30 cellular contexts compared by ENCODE assay signal in genomic region chr13:80314711-80315505, GRCh38. TPM values are rescaled to one million over a fixed set of nuclear protein-coding genes. Genes with fewer than 3 reads are reported as not detected.
"Had no signal": no experiment of that assay in that cellular context is flagged by ENCODE, and none has a peak within 500 bp of the region (broad histone marks: within the 10 kb centered on the region; RNA-seq: fewer than 3 reads in every experiment).

No MANE protein-coding gene starts in this region.

- H3K27ac Mint-ChIP-seq: activated CD4-positive, alpha-beta memory T cell treated with anti-CD3 and anti-CD28 coated beads for 36 hours; activated CD4-positive, alpha-beta T cell treated with anti-CD3 and anti-CD28 coated beads, Interleukin-2, amount 10 ng/mL, durations not matched to agents 7 days and 5 days; activated naive CD4-positive, alpha-beta T cell treated with anti-CD3 and anti-CD28 coated beads for 36 hours; activated naive CD8-positive, alpha-beta T cell; activated T-helper 17 cell treated with anti-CD3 and anti-CD28 coated beads, Interleukin-2, amount 50 U/mL, for 72 hours; T-cell had no signal

- H3K9me3 ChIP-seq: MG63 had no signal

- H3K27ac ChIP-seq: brain microvascular endothelial cell, cardiac muscle cell, SK-N-MC, VCaP had no signal

- H3K9me3 Mint-ChIP-seq: activated CD4-positive, alpha-beta memory T cell treated with anti-CD3 and anti-CD28 coated beads for 36 hours; activated CD4-positive, alpha-beta T cell treated with anti-CD3 and anti-CD28 coated beads, Interleukin-2, amount 10 ng/mL, durations not matched to agents 7 days and 5 days; activated naive CD4-positive, alpha-beta T cell treated with anti-CD3 and anti-CD28 coated beads for 36 hours; activated T-helper 17 cell treated with anti-CD3 and anti-CD28 coated beads, Interleukin-2, amount 50 U/mL, for 72 hours had no signal

- H3K27me3 ChIP-seq: brain microvascular endothelial cell, cardiac muscle cell, MG63 had no signal

- H3K36me3 Mint-ChIP-seq: activated CD4-positive, alpha-beta memory T cell treated with anti-CD3 and anti-CD28 coated beads for 36 hours; activated naive CD8-positive, alpha-beta T cell; T-cell had no signal

- FAIRE-seq: astrocyte, TTC549 had no signal

- H3K4me3 ChIP-seq: cardiac muscle cell, MG63, SK-N-MC had no signal

- DNase-seq: activated CD4-positive, alpha-beta memory T cell treated with anti-CD3 and anti-CD28 coated beads for 36 hours; activated CD4-positive, alpha-beta T cell treated with anti-CD3 and anti-CD28 coated beads, Interleukin-2, amount 10 ng/mL, durations not matched to agents 7 days and 5 days; activated CD4-positive, CD25-positive, alpha-beta regulatory T cell; activated CD8-positive, alpha-beta memory T cell treated with anti-CD3 and anti-CD28 coated beads for 24 hours; activated gamma-delta T cell; activated naive CD4-positive, alpha-beta T cell treated with anti-CD3 and anti-CD28 coated beads for 36 hours; activated T-cell treated with anti-CD3 and anti-CD28 coated beads for 4 hours; activated T-cell treated with anti-CD3 and anti-CD28 coated beads, Interleukin-2, amount 50 U/mL, for 48 hours; amygdala; brain microvascular endothelial cell; MG63; NCI-H146; NCI-H187 treated with DMSO at 0.1 percent for 48 hours; NCI-H2081 treated with DMSO at 0.1 percent for 48 hours; NCI-H2171 treated with DMSO at 0.1 percent for 48 hours; NCI-H226; NCI-H526; NCI-H774; RPMI8226; T-cell; T-helper 2 cell; T1000 had no signal

- H3K27me3 Mint-ChIP-seq: activated CD4-positive, alpha-beta memory T cell treated with anti-CD3 and anti-CD28 coated beads for 36 hours; activated CD4-positive, alpha-beta T cell treated with anti-CD3 and anti-CD28 coated beads, Interleukin-2, amount 10 ng/mL, durations not matched to agents 7 days and 5 days; activated naive CD8-positive, alpha-beta T cell; activated T-helper 17 cell treated with anti-CD3 and anti-CD28 coated beads, Interleukin-2, amount 50 U/mL, for 72 hours had no signal

- H3K4me3 Mint-ChIP-seq: activated CD4-positive, alpha-beta memory T cell treated with anti-CD3 and anti-CD28 coated beads for 36 hours; activated CD4-positive, alpha-beta T cell treated with anti-CD3 and anti-CD28 coated beads, Interleukin-2, amount 10 ng/mL, durations not matched to agents 7 days and 5 days; activated naive CD4-positive, alpha-beta T cell treated with anti-CD3 and anti-CD28 coated beads for 36 hours; activated naive CD8-positive, alpha-beta T cell; activated T-helper 17 cell treated with anti-CD3 and anti-CD28 coated beads, Interleukin-2, amount 50 U/mL, for 72 hours; T-cell had no signal

- ATAC-seq: activated T-helper 17 cell treated with anti-CD3 and anti-CD28 coated beads, Interleukin-2, amount 50 U/mL, for 72 hours; Right ventricle myocardium inferior; T-cell had no signal

- H3K4me1 Mint-ChIP-seq: activated CD4-positive, alpha-beta T cell treated with anti-CD3 and anti-CD28 coated beads, Interleukin-2, amount 10 ng/mL, durations not matched to agents 7 days and 5 days; activated T-helper 17 cell treated with anti-CD3 and anti-CD28 coated beads, Interleukin-2, amount 50 U/mL, for 72 hours; T-cell had no signal

- H3K36me3 ChIP-seq: brain microvascular endothelial cell, cardiac muscle cell, MG63 had no signal

RNA-seq across cellular contexts. Expression of gene SPRY2, which starts 26.0 kb away (rescaled TPM):
- total RNA-seq: activated CD4-positive, alpha-beta T cell treated with anti-CD3 and anti-CD28 coated beads, Interleukin-2, amount 10 ng/mL, durations not matched to agents 7 days and 5 days; activated T-helper 17 cell treated with anti-CD3 and anti-CD28 coated beads, Interleukin-2, amount 50 U/mL, for 72 hours had no signal
